In genomic region chr5:122142480-122142879, GRCh38 we compare ENCODE assay signal across 1 cellular context.
TF ChIP-seq lines count a peak whose summit lies in the region.

No MANE protein-coding gene starts in this region.

TF ChIP-seq in K562, 482 proteins besides CTCF, POLR2A, EP300 and RAD21 (continued from another document):
- 0 out of 2 replicates have a peak, but pooled peaks have one; percentile 7 for TF ChIP-seq ATF3 (IDR thresholded peaks at IDR 0.05)
- TF ChIP-seq ATF3 (CRISPR knock-in tag; conservative IDR thresholded peaks at IDR 0.05): no peak
- no peak for TF ChIP-seq NONO (IDR thresholded peaks at IDR 0.05; ENCODE audit: low read depth in 2 of 2, low read length in 1 of 2)
- TF ChIP-seq FOSL1 (tag; conservative IDR thresholded peaks at IDR 0.05): 0 out of 2 replicates have a peak, but pooled peaks have one; percentile 31
- TF ChIP-seq MTA1 (IDR thresholded peaks at IDR 0.05; ENCODE audit: borderline replicate concordance): no peak
- TF ChIP-seq ZFP36 (IDR thresholded peaks at IDR 0.05; ENCODE audit: low read depth, low read length, partially characterized antibody): no peak
